ENCODE assay signal across 8 cellular contexts in genomic region chr5:87120518-87121314, GRCh38.
DNase-seq lines count a peak whose midpoint lies in the region; ATAC-seq and TF ChIP-seq lines count a peak whose summit lies in the region.

No MANE protein-coding gene starts in this region.

- DNase-seq in NCI-H510A treated with DMSO at 0.1 percent for 48 hours (lab: John Stamatoyannopoulos, UW): peak; percentile 2
- DNase-seq in NCI-H510A (lab: John Stamatoyannopoulos, UW): no peak
- peak; percentile 46 for DNase-seq in foreskin melanocyte
- no peak for DNase-seq in NCI-H146 treated with DMSO at 0.1 percent for 48 hours (lab: John Stamatoyannopoulos, UW; ENCODE audit: unreplicated experiment)
- DNase-seq in NCI-H526 (lab: John Stamatoyannopoulos, UW): no peak
- DNase-seq in NCI-H1436 (lab: John Stamatoyannopoulos, UW): no peak

- ATAC-seq in HG03378 (IDR thresholded peaks at IDR 0.05; ENCODE audit: unreplicated experiment): peak; percentile 36

- peak overlapping the region; percentile 50 for H3K27ac ChIP-seq in VCaP

- TF ChIP-seq CTCF in VCaP (conservative IDR thresholded peaks at IDR 0.05): no peak

Comparison
In these comparisons a context has a peak if more than half of its experiments do, and no peak if none do; other contexts are left out.
1. DNase-seq: peak in NCI-H510A treated with DMSO at 0.1 percent for 48 hours (single experiment) and foreskin melanocyte (single experiment); none in NCI-H510A (single experiment), NCI-H146 treated with DMSO at 0.1 percent for 48 hours (single experiment), NCI-H526 (0 of 2) and NCI-H1436 (single experiment).